21 cellular contexts compared by ENCODE assay signal in the genomic region with DNA sequence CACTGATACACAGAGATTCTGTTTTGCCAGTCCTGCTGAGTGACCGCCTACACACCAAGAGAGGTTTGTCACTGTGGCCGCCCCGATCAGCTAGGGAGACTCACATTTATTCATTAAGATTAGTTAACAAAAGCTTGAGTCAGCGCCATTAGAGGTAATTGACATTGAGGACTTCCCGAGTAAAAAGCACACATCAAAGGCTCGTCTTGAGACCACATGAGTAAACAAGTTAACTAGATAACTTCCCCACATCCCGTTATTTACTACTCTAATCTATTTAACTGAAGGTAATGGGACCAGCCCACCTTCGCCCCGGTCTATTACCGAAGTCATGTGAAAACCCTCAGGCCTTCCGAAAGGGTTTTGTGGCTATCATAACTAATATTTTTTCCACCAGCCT. TPM values are rescaled to one million over a fixed set of nuclear protein-coding genes. Genes with fewer than 3 reads are reported as not detected.
"Had no signal": no experiment of that assay in that cellular context is flagged by ENCODE, and none has a peak within 500 bp of the region (broad histone marks: within the 10 kb centered on the region; RNA-seq: fewer than 3 reads in every experiment).

No MANE protein-coding gene starts in this region.

- DNase-seq: activated CD4-positive, alpha-beta T cell treated with anti-CD3 and anti-CD28 coated beads for 1 hour; activated CD4-positive, alpha-beta T cell treated with anti-CD3 and anti-CD28 coated beads, Interleukin-2, amount 50 U/mL, for 4 hours; activated gamma-delta T cell; activated T-cell treated with anti-CD3 and anti-CD28 coated beads for 4 hours; central memory CD4-positive, alpha-beta T cell; cerebellar nuclear complex; colonic mucosa; esophagus squamous epithelium; foreskin melanocyte; T1000 had no signal

- H3K4me3 ChIP-seq: ascending aorta, breast epithelium, cardiac muscle cell, colonic mucosa, esophagus squamous epithelium, gastroesophageal sphincter, heart right ventricle, hepatocyte had no signal

- H3K36me3 ChIP-seq: ascending aorta, breast epithelium, cardiac muscle cell, colonic mucosa, esophagus squamous epithelium, gastroesophageal sphincter, heart right ventricle had no signal

- H3K27me3 ChIP-seq: ascending aorta, colonic mucosa had no signal

RNA-seq across cellular contexts. Expression of gene SRRM3, which starts 23.0 kb away (rescaled TPM):
- total RNA-seq: activated CD4-positive, alpha-beta memory T cell treated with anti-CD3 and anti-CD28 coated beads, Interleukin-2, amount 10 ng/mL, durations not matched to agents 7 days and 5 days; activated CD4-positive, alpha-beta T cell treated with anti-CD3 and anti-CD28 coated beads, Interleukin-2, amount 10 ng/mL, durations not matched to agents 7 days and 5 days; activated naive CD4-positive, alpha-beta T cell treated with anti-CD3 and anti-CD28 coated beads, Interleukin-2, amount 50 U/mL, for 72 hours; activated naive CD8-positive, alpha-beta T cell treated with anti-CD3 and anti-CD28 coated beads, Interleukin-2, amount 10 ng/mL, durations not matched to agents 7 days and 5 days; T-helper 2 cell treated with Interferon-gamma antibody and Interleukin-4, amounts not matched to agents 100 ng/mL and 5 ng/mL, for 36 hours had no signal
